Comparison of ENCODE assay signal across 22 cellular contexts in the genomic region with DNA sequence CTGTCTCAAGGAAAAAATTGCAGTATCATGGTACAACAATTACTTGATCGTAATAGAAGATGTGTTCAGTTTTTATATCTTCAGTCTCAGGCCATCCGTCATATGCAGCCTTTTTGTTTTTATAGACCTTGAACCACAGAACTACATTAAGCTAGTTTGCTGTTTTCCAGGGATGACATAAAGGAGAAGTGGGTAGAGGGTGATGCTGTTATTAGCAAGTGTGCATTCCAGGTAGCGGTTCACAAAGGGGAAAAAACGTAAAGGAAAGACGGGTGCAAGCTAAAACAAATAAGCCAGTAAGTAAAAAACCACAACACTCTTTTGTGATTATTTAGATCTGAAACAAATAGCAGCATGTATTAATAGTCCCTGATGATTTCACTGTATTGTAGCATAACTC.
"Had no signal": no experiment of that assay in that cellular context is flagged by ENCODE, and none has a peak within 500 bp of the region (broad histone marks: within the 10 kb centered on the region; RNA-seq: fewer than 3 reads in every experiment).

No MANE protein-coding gene starts in this region.

- H3K9me3 Mint-ChIP-seq: nephron progenitor cell; stimulated activated memory B cell treated with anti-CD40 and anti-IgM and Interleukin-4, amounts not matched to agents 10 μg/mL and 1 μg/mL and 100 μg/mL, for 72 hours; stimulated activated naive CD8-positive, alpha-beta T cell treated with anti-CD3 and anti-CD28 coated beads, Interleukin-15, Interleukin-2, amounts not matched to agents 100 ng/mL and 50 ng/mL, for 24 hours had no signal

- H3K4me3 Mint-ChIP-seq: naive B cell; nephron progenitor cell; stimulated activated memory B cell treated with anti-CD40 and anti-IgM and Interleukin-4, amounts not matched to agents 10 μg/mL and 1 μg/mL and 100 μg/mL, for 72 hours; stimulated activated naive CD8-positive, alpha-beta T cell treated with anti-CD3 and anti-CD28 coated beads, Interleukin-15, Interleukin-2, amounts not matched to agents 100 ng/mL and 50 ng/mL, for 24 hours had no signal

- H3K27me3 ChIP-seq: hepatocyte, right lobe of liver, spleen, tibial artery, upper lobe of right lung, vagina had no signal

- ATAC-seq: left colon; left ventricle myocardium superior; psoas muscle; right lobe of liver; stimulated activated memory B cell treated with anti-CD40 and anti-IgM and Interleukin-4, amounts not matched to agents 10 μg/mL and 1 μg/mL and 100 μg/mL, for 72 hours had no signal

- DNase-seq: dermis blood vessel endothelial cell; foreskin melanocyte; head of caudate nucleus; left colon; left ventricle myocardium superior; mesenchymal stem cell; naive B cell; nephron progenitor cell; psoas muscle; retina; right lobe of liver; spleen; stimulated activated CD4-positive, alpha-beta T cell treated with anti-CD3 and anti-CD28 coated beads, Interleukin-15, amount 100 ng/mL, for 24 hours; stimulated activated CD4-positive, alpha-beta T cell treated with anti-CD3 and anti-CD28 coated beads, Interleukin-1b, Interleukin-23, amount 100 ng/mL, for 48 hours; stimulated activated CD4-positive, alpha-beta T cell treated with anti-CD3 and anti-CD28 coated beads, Interleukin-4, amount 100 ng/mL, for 24 hours; tibial artery; upper lobe of right lung had no signal

- H3K27ac Mint-ChIP-seq: naive B cell; stimulated activated memory B cell treated with anti-CD40 and anti-IgM and Interleukin-4, amounts not matched to agents 10 μg/mL and 1 μg/mL and 100 μg/mL, for 72 hours; stimulated activated naive CD8-positive, alpha-beta T cell treated with anti-CD3 and anti-CD28 coated beads, Interleukin-15, Interleukin-2, amounts not matched to agents 100 ng/mL and 50 ng/mL, for 24 hours had no signal

- H3K27ac ChIP-seq: hepatocyte, psoas muscle, right lobe of liver, spleen, upper lobe of right lung, vagina had no signal

- H3K36me3 ChIP-seq: right lobe of liver, spleen, tibial artery, upper lobe of right lung, vagina had no signal

- H2AFZ ChIP-seq: hepatocyte had no signal

- H3K9me3 ChIP-seq: psoas muscle, right lobe of liver, spleen, tibial artery, upper lobe of right lung, vagina had no signal

- H3K4me1 Mint-ChIP-seq: naive B cell had no signal

- H3K4me1 ChIP-seq: right lobe of liver, spleen, upper lobe of right lung had no signal

- H3K27me3 Mint-ChIP-seq: stimulated activated memory B cell treated with anti-CD40 and anti-IgM and Interleukin-4, amounts not matched to agents 10 μg/mL and 1 μg/mL and 100 μg/mL, for 72 hours; stimulated activated naive CD8-positive, alpha-beta T cell treated with anti-CD3 and anti-CD28 coated beads, Interleukin-15, Interleukin-2, amounts not matched to agents 100 ng/mL and 50 ng/mL, for 24 hours had no signal

- H3K4me2 ChIP-seq: hepatocyte had no signal

- H3K36me3 Mint-ChIP-seq: naive B cell; stimulated activated memory B cell treated with anti-CD40 and anti-IgM and Interleukin-4, amounts not matched to agents 10 μg/mL and 1 μg/mL and 100 μg/mL, for 72 hours had no signal

- H3K4me3 ChIP-seq: hepatocyte, lung, psoas muscle, right lobe of liver, spleen, tibial artery, upper lobe of right lung, vagina had no signal
